Comparison of ENCODE assay signal across 23 cellular contexts in genomic region chr7:151859948-151860685, GRCh38.
"Had no signal": no experiment of that assay in that cellular context is flagged by ENCODE, and none has a peak within 500 bp of the region (broad histone marks: within the 10 kb centered on the region; RNA-seq: fewer than 3 reads in every experiment).

No MANE protein-coding gene starts in this region.

- H3K4me3 Mint-ChIP-seq: memory B cell; natural killer cell; stimulated activated memory B cell treated with anti-CD40 and anti-IgM and Interleukin-4, amounts not matched to agents 10 μg/mL and 1 μg/mL and 100 μg/mL, for 72 hours; type B pancreatic cell had no signal

- H3K27ac Mint-ChIP-seq: memory B cell, natural killer cell, type B pancreatic cell had no signal

- DNase-seq: effector CD4-positive, alpha-beta T cell; gastrocnemius medialis; left cardiac atrium; natural killer cell; spleen; stimulated activated CD4-positive, alpha-beta T cell treated with anti-CD3 and anti-CD28 coated beads, Interleukin-4, amount 100 ng/mL, for 4 hours; stimulated activated naive CD8-positive, alpha-beta T cell treated with anti-CD3 and anti-CD28 coated beads, Interleukin-15, Interleukin-2, amounts not matched to agents 100 U/mL and 50 U/mL, for 24 hours; testis; tibial artery had no signal

- H3K4me1 ChIP-seq: gastrocnemius medialis, parathyroid adenoma, prostate gland, testis had no signal

- H3K79me2 ChIP-seq: hepatocyte had no signal

- H3K9ac ChIP-seq: parathyroid adenoma had no signal

- H3K27me3 Mint-ChIP-seq: memory B cell; stimulated activated memory B cell treated with anti-CD40 and anti-IgM and Interleukin-4, amounts not matched to agents 10 μg/mL and 1 μg/mL and 100 μg/mL, for 72 hours had no signal

- H3K36me3 Mint-ChIP-seq: natural killer cell, type B pancreatic cell had no signal

- H3K9me3 Mint-ChIP-seq: memory B cell; natural killer cell; stimulated activated memory B cell treated with anti-CD40 and anti-IgM and Interleukin-4, amounts not matched to agents 10 μg/mL and 1 μg/mL and 100 μg/mL, for 72 hours; type B pancreatic cell had no signal

- H3K9me3 ChIP-seq: gastrocnemius medialis, heart left ventricle, left lung, neutrophil, prostate gland, spleen, testis, tibial artery had no signal

- ATAC-seq: gastrocnemius medialis; left lung; natural killer cell; stimulated activated memory B cell treated with anti-CD40 and anti-IgM and Interleukin-4, amounts not matched to agents 10 μg/mL and 1 μg/mL and 100 μg/mL, for 72 hours; stimulated activated naive CD8-positive, alpha-beta T cell treated with anti-CD3 and anti-CD28 coated beads, Interleukin-15, Interleukin-2, amounts not matched to agents 100 U/mL and 50 U/mL, for 24 hours had no signal

- H3K27me3 ChIP-seq: dorsolateral prefrontal cortex, gastrocnemius medialis, heart left ventricle, hepatocyte, left lung, neutrophil, spleen, testis, tibial artery had no signal

- H3K4me3 ChIP-seq: dorsolateral prefrontal cortex, gastrocnemius medialis, heart left ventricle, hepatocyte, left lung, lung, prostate gland, skin epidermis, spleen, testis, tibial artery had no signal

- H2AFZ ChIP-seq: hepatocyte, parathyroid adenoma had no signal

- FAIRE-seq: colon, urothelium cell line had no signal

- H3K36me3 ChIP-seq: gastrocnemius medialis, heart left ventricle, left lung, neutrophil, prostate gland had no signal

- H3K4me2 ChIP-seq: hepatocyte had no signal

- H3K27ac ChIP-seq: gastrocnemius medialis, heart left ventricle, hepatocyte, left lung, neutrophil, parathyroid adenoma, prostate gland, skin epidermis, spleen, testis, tibial artery had no signal
